In the genomic region with DNA sequence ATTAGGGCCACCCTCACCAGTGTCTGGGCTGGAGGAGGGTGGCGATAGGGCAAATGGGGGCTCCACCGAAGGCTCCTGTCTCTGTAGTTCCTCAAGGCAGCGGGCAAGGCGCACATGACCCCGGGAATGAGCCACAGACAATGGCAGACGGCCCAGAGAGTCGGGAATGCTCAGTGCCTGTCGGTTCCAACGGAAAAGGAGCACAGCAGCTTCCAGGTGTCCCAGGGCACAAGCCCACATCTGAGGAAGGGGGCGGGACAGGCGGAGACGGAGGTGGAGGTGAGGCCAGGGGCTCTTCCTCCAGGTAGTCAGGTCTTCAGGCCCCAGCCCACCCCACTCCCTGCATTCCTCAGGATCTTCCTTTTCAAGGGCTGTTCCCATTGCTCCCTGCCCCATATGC, we compare ENCODE assay signal across 18 cellular contexts. TPM values are rescaled to one million over a fixed set of nuclear protein-coding genes. Genes with fewer than 3 reads are reported as not detected.
DNase-seq lines count a peak whose midpoint lies in the region; ATAC-seq and TF ChIP-seq lines count a peak whose summit lies in the region.
"Had no signal": no experiment of that assay in that cellular context is flagged by ENCODE, and none has a peak within 500 bp of the region (broad histone marks: within the 10 kb centered on the region; RNA-seq: fewer than 3 reads in every experiment).

No MANE protein-coding gene starts in this region.

- peak overlapping the region; percentile 58 for H3K27ac Mint-ChIP-seq in activated naive CD8-positive, alpha-beta T cell
- H3K27ac Mint-ChIP-seq: activated B cell treated with CpG ODN at 0.5 μM for 24 hours; activated CD4-positive, alpha-beta memory T cell treated with anti-CD3 and anti-CD28 coated beads for 36 hours had no signal

- DNase-seq in heart right ventricle (no peak), left ventricle myocardium superior (no peak), mesenchymal stem cell (no peak), aorta (no peak), cortex of kidney (lab: John Stamatoyannopoulos, UW) (no peak), NCI-H146 treated with DMSO at 0.1 percent for 48 hours (lab: John Stamatoyannopoulos, UW; ENCODE audit: unreplicated experiment) (no peak)
- DNase-seq: activated B cell treated with CpG ODN at 0.5 μM for 24 hours; activated CD4-positive, alpha-beta memory T cell treated with anti-CD3 and anti-CD28 coated beads for 36 hours; activated T-cell treated with anti-CD3 and anti-CD28 coated beads for 4 hours; caudate nucleus; NCI-H1048; NCI-H187 treated with DMSO at 0.1 percent for 48 hours; NCI-H748 treated with DMSO at 0.1 percent for 48 hours; T1000 had no signal

- H2BK12ac ChIP-seq in mesenchymal stem cell (ENCODE audit: low read length in 2 of 2): no peak overlapping the region

- no peak overlapping the region for H3K18ac ChIP-seq in mesenchymal stem cell (ENCODE audit: low read depth in 1 of 2, low read length in 2 of 2)

- no peak overlapping the region for H2BK120ac ChIP-seq in mesenchymal stem cell (ENCODE audit: low read depth, low read length)

- H3K14ac ChIP-seq in mesenchymal stem cell (ENCODE audit: low read length in 2 of 2): no peak overlapping the region

- intact Hi-C loops in heart right ventricle (cut with DNase I) (no loop called here), left ventricle myocardium superior (cut with micrococcal nuclease) (no loop called here), aorta (cut with DNase I) (no loop called here)

- H3K9me3 Mint-ChIP-seq in activated naive CD8-positive, alpha-beta T cell (ENCODE audit: low read depth): no peaks in the 10 kb centered on the region
- H3K9me3 Mint-ChIP-seq: activated B cell treated with CpG ODN at 0.5 μM for 24 hours; activated CD4-positive, alpha-beta memory T cell treated with anti-CD3 and anti-CD28 coated beads for 36 hours had no signal

- no peak overlapping the region for H3K23ac ChIP-seq in mesenchymal stem cell (ENCODE audit: low read length in 2 of 2)

- peaks cover 22 to 60% (median 49%) of the 10 kb centered on the region in 9 donors for H3K4me1 ChIP-seq in heart right ventricle
- peaks cover 26% of the 10 kb centered on the region for H3K4me1 ChIP-seq in mesenchymal stem cell (ENCODE audit: control insufficient read depth, insufficient read depth, low read depth, low read length)
- peaks cover 68 to 75% (median 70%) of the 10 kb centered on the region in 3 donors for H3K4me1 ChIP-seq in skeletal muscle tissue (ENCODE audit: control insufficient read depth in 3 of 3, insufficient read depth in 3 of 3, low read length in 3 of 3)
- no peaks in the 10 kb centered on the region for H3K4me1 ChIP-seq in aorta (ENCODE audit: control insufficient read depth in 1 of 2, insufficient read depth in 2 of 2, low read length in 2 of 2)

- WGBS in heart right ventricle, 2 donors: 70 to 74% methylated on average over 12 of the region's 12 CpGs
- WGBS in mesenchymal stem cell: 87% methylated on average over 12 of the region's 12 CpGs
- WGBS in aorta, 2 donors: 74 to 76% methylated on average over 12 of the region's 12 CpGs

- no peak overlapping the region for H2AK5ac ChIP-seq in mesenchymal stem cell (ENCODE audit: low read length, severe bottlenecking)

- H4K8ac ChIP-seq in mesenchymal stem cell (ENCODE audit: low read length): no peak overlapping the region

- peaks cover 27% of the 10 kb centered on the region for H3K4me1 Mint-ChIP-seq in activated naive CD8-positive, alpha-beta T cell (ENCODE audit: low read depth)

- no peak for TF ChIP-seq CTCF in heart right ventricle (IDR thresholded peaks at IDR 0.05)

- H3K27ac ChIP-seq in heart right ventricle (peak overlapping the region in 9 of 10 donors; percentile 61 to 80 (median 70)), mesenchymal stem cell (ENCODE audit: low read length, poor library complexity, severe bottlenecking) (no peak overlapping the region), skeletal muscle tissue (ENCODE audit: low read depth, low read length) (peak overlapping the region; percentile 86), aorta (ENCODE audit: low read depth in 1 of 2, low read length in 2 of 2) (no peak overlapping the region)
- H3K27ac ChIP-seq: BLaER1 had no signal

- no peak overlapping the region for H3K4ac ChIP-seq in mesenchymal stem cell (ENCODE audit: low read depth in 1 of 2, low read length in 2 of 2)

- H3K9ac ChIP-seq in mesenchymal stem cell (ENCODE audit: low read length) (peak overlapping the region; percentile 37), skeletal muscle tissue (ENCODE audit: low read depth in 1 of 3, low read length in 3 of 3) (peak overlapping the region; percentile 47 to 68 (median 60))
- H3K9ac ChIP-seq: BLaER1 had no signal

- H3K4me3 Mint-ChIP-seq in activated naive CD8-positive, alpha-beta T cell: no peak overlapping the region
- H3K4me3 Mint-ChIP-seq: activated B cell treated with CpG ODN at 0.5 μM for 24 hours; activated CD4-positive, alpha-beta memory T cell treated with anti-CD3 and anti-CD28 coated beads for 36 hours had no signal

- no peak overlapping the region for H2BK5ac ChIP-seq in mesenchymal stem cell (ENCODE audit: low read depth, low read length, poor library complexity, severe bottlenecking)

- H3K4me2 ChIP-seq in mesenchymal stem cell (ENCODE audit: low read length, poor library complexity, severe bottlenecking): no peak overlapping the region
- H3K4me2 ChIP-seq: BLaER1 had no signal

- H3K9me3 ChIP-seq in heart right ventricle (no peaks in the 10 kb centered on the region), mesenchymal stem cell (ENCODE audit: control insufficient read depth, low read length) (no peaks in the 10 kb centered on the region), skeletal muscle tissue (ENCODE audit: control insufficient read depth in 3 of 3, low read length in 3 of 3) (no peaks in the 10 kb centered on the region), aorta (ENCODE audit: control insufficient read depth, low read length) (no peaks in the 10 kb centered on the region)
- H3K9me3 ChIP-seq: BLaER1 had no signal

- H3K36me3 ChIP-seq in heart right ventricle: peaks cover 0 to 93% (median 33%) of the 10 kb centered on the region in 9 donors
- H3K36me3 ChIP-seq in mesenchymal stem cell (ENCODE audit: control insufficient read depth in 1 of 2, insufficient read depth in 2 of 2, low read depth in 1 of 2, low read length in 2 of 2): peaks cover 49 to 78% of the 10 kb centered on the region in 2 experiments
- H3K36me3 ChIP-seq in skeletal muscle tissue (ENCODE audit: control insufficient read depth in 3 of 3, insufficient read depth in 3 of 3, low read length in 3 of 3): peaks cover 47 to 55% (median 48%) of the 10 kb centered on the region in 3 donors
- H3K36me3 ChIP-seq in aorta (ENCODE audit: control insufficient read depth in 1 of 2, insufficient read depth in 2 of 2, low read length in 1 of 2): peaks cover 0 to 15% of the 10 kb centered on the region in 2 donors

- peaks cover 10% of the 10 kb centered on the region for H3K36me3 Mint-ChIP-seq in activated naive CD8-positive, alpha-beta T cell

- H3K27me3 Mint-ChIP-seq in activated naive CD8-positive, alpha-beta T cell: no peaks in the 10 kb centered on the region
- H3K27me3 Mint-ChIP-seq: activated B cell treated with CpG ODN at 0.5 μM for 24 hours; activated CD4-positive, alpha-beta memory T cell treated with anti-CD3 and anti-CD28 coated beads for 36 hours had no signal

- no peak overlapping the region for H3K4me3 ChIP-seq in heart right ventricle
- H3K4me3 ChIP-seq in mesenchymal stem cell (ENCODE audit: insufficient read depth in 1 of 2, low read depth in 1 of 2, low read length in 2 of 2): no peak overlapping the region
- H3K4me3 ChIP-seq in skeletal muscle tissue (ENCODE audit: low read length in 3 of 3): peak overlapping the region in 1 of 3 donors; percentile 18
- no peak overlapping the region for H3K4me3 ChIP-seq in aorta (ENCODE audit: low read length in 2 of 2)
- H3K4me3 ChIP-seq: BLaER1 had no signal

- H4K91ac ChIP-seq in mesenchymal stem cell (ENCODE audit: low read length): no peak overlapping the region

- ATAC-seq in heart right ventricle (no peak), left ventricle myocardium superior (no peak), aorta (ENCODE audit: low FRiP score) (no peak)

- no peak overlapping the region for H2BK15ac ChIP-seq in mesenchymal stem cell (ENCODE audit: low read depth, poor library complexity, severe bottlenecking)

- H2AFZ ChIP-seq in mesenchymal stem cell (ENCODE audit: low read depth, low read length): no peak overlapping the region

- H3K27me3 ChIP-seq in heart right ventricle: no peaks in the 10 kb centered on the region
- H3K27me3 ChIP-seq in mesenchymal stem cell (ENCODE audit: control insufficient read depth in 1 of 2, insufficient read depth in 1 of 2, low read length in 2 of 2): no peaks in the 10 kb centered on the region
- H3K27me3 ChIP-seq in skeletal muscle tissue (ENCODE audit: control insufficient read depth in 3 of 3, insufficient read depth in 3 of 3, low read length in 3 of 3): no peaks in the 10 kb centered on the region
- no peaks in the 10 kb centered on the region for H3K27me3 ChIP-seq in aorta (ENCODE audit: control insufficient read depth in 1 of 2, insufficient read depth in 2 of 2, low read length in 1 of 2)
- H3K27me3 ChIP-seq: BLaER1 had no signal

- peaks cover 22% of the 10 kb centered on the region for H3K79me1 ChIP-seq in mesenchymal stem cell (replicated peaks; ENCODE audit: low read length, poor library complexity, severe bottlenecking)

RNA-seq across cellular contexts. Expression of gene SPAG7, which starts 5.1 kb away (rescaled TPM):
- total RNA-seq in heart right ventricle (100 to 1,000 TPM in 9 of 10 donors, 10 to 100 TPM in 1; 95.5 to 189 (median 135) TPM), left ventricle myocardium superior (151 TPM), skeletal muscle tissue (51.7 TPM), aorta (10 to 100 TPM; 38.8 to 48.3 TPM)
- polyA plus RNA-seq in heart right ventricle (100 to 1,000 TPM; 134 to 157 TPM), aorta (100 to 1,000 TPM in 1 of 2 donors, 10 to 100 TPM in 1; 43.5 to 109 TPM)
- 51.2 TPM for polyA plus RNA-seq in mesenchymal stem cell (2013, experiment 1 of 2)
- polyA plus RNA-seq in mesenchymal stem cell (2013, experiment 2 of 2): 49.7 TPM

RNA-seq across cellular contexts. Expression of gene CAMTA2, which starts 14.7 kb away (rescaled TPM):
- total RNA-seq in heart right ventricle (10 to 100 TPM; 26.0 to 42.0 (median 33.7) TPM), left ventricle myocardium superior (35.9 TPM), skeletal muscle tissue (4.7 TPM), aorta (10 to 100 TPM; 62.2 to 68.1 TPM)
- polyA plus RNA-seq in heart right ventricle (10 to 100 TPM; 43.1 to 74.3 TPM), aorta (10 to 100 TPM; 21.7 to 67.5 TPM)
- polyA plus RNA-seq in mesenchymal stem cell (2013, experiment 1 of 2): 51.0 TPM
- 49.6 TPM for polyA plus RNA-seq in mesenchymal stem cell (2013, experiment 2 of 2)

RNA-seq across cellular contexts. Expression of gene ENO3, which starts 21.8 kb away (rescaled TPM):
- total RNA-seq in heart right ventricle: 1,000 to 10,000 TPM in 2 of 10 donors, 100 to 1,000 TPM in 8; 609 to 1,418 (median 746) TPM
- 1,000 to 10,000 TPM in 1 of 2 donors, 100 to 1,000 TPM in 1; 143 to 1,668 TPM for polyA plus RNA-seq in heart right ventricle
- 670 TPM for total RNA-seq in left ventricle myocardium superior
- polyA plus RNA-seq in mesenchymal stem cell (2013, experiment 1 of 2): 3.9 TPM
- polyA plus RNA-seq in mesenchymal stem cell (2013, experiment 2 of 2): 3.3 TPM
- total RNA-seq in skeletal muscle tissue: 2,880 TPM
- total RNA-seq in aorta: 1 to 10 TPM; 5.2 to 7.4 TPM
- polyA plus RNA-seq in aorta: 10 to 100 TPM in 1 of 2 donors, 1 to 10 TPM in 1; 9.5 to 46.2 TPM

RNA-seq across cellular contexts. Expression of gene PFN1, which starts 24.4 kb away (rescaled TPM):
- total RNA-seq in heart right ventricle (100 to 1,000 TPM; 144 to 376 (median 160) TPM), left ventricle myocardium superior (193 TPM), skeletal muscle tissue (137 TPM), aorta (100 to 1,000 TPM; 440 to 554 TPM)
- polyA plus RNA-seq in heart right ventricle (100 to 1,000 TPM; 170 to 830 TPM), aorta (100 to 1,000 TPM; 543 to 728 TPM)
- 1,651 TPM for polyA plus RNA-seq in mesenchymal stem cell (2013, experiment 1 of 2)
- 1,671 TPM for polyA plus RNA-seq in mesenchymal stem cell (2013, experiment 2 of 2)

RNA-seq across cellular contexts. Expression of gene INCA1, which starts 24.6 kb away (rescaled TPM):
- total RNA-seq in heart right ventricle: 1 to 10 TPM; 1.8 to 2.9 (median 2.2) TPM
- 1 to 10 TPM in 1 of 2 donors, under 1 TPM in 1; 0.83 to 7.8 TPM for polyA plus RNA-seq in heart right ventricle
- 3.2 TPM for total RNA-seq in left ventricle myocardium superior
- 0.83 TPM for polyA plus RNA-seq in mesenchymal stem cell (2013, experiment 1 of 2)
- polyA plus RNA-seq in mesenchymal stem cell (2013, experiment 2 of 2): 0.70 TPM
- not detected for total RNA-seq in skeletal muscle tissue
- total RNA-seq in aorta: 1 to 10 TPM; 1.2 to 1.9 TPM
- polyA plus RNA-seq in aorta: 1 to 10 TPM; 1.3 to 4.9 TPM
- total RNA-seq: mononuclear cell had no signal

Comparison
In these comparisons a context has a peak if more than half of its experiments do, and no peak if none do; other contexts are left out.
1. H3K27ac ChIP-seq: peak in heart right ventricle (9 of 10) and skeletal muscle tissue (single experiment); none in mesenchymal stem cell (single experiment) and aorta (0 of 2).
2. RNA of gene ENO3, which starts 21.8 kb away (total RNA-seq): 2,880 TPM in skeletal muscle tissue (single experiment), 609 to 1,418 TPM in heart right ventricle and 670 TPM in left ventricle myocardium superior (single experiment); 5.2 to 7.4 TPM in aorta; every median in the first group is over 10 times any median in the second.